In genomic region chr2:165563468-165564225, GRCh38 we compare ENCODE assay signal across 12 cellular contexts.
DNase-seq lines count a peak whose midpoint lies in the region; ATAC-seq and TF ChIP-seq lines count a peak whose summit lies in the region.
"Had no signal": no experiment of that assay in that cellular context is flagged by ENCODE, and none has a peak within 500 bp of the region (broad histone marks: within the 10 kb centered on the region; RNA-seq: fewer than 3 reads in every experiment).

No MANE protein-coding gene starts in this region.

- H3K27me3 Mint-ChIP-seq in nephron progenitor cell (ENCODE audit: low read depth, poor library complexity) = no peaks in the 10 kb centered on the region

- no peaks in the 10 kb centered on the region for H3K36me3 ChIP-seq in upper lobe of left lung
- H3K36me3 ChIP-seq: ascending aorta, upper lobe of right lung had no signal

- H3K4me1 Mint-ChIP-seq in nephron progenitor cell = peaks cover 55% of the 10 kb centered on the region

- H3K27me3 ChIP-seq in upper lobe of left lung = no peaks in the 10 kb centered on the region
- H3K27me3 ChIP-seq: ascending aorta, upper lobe of right lung had no signal

- no peaks in the 10 kb centered on the region for H3K36me3 Mint-ChIP-seq in nephron progenitor cell (ENCODE audit: low read depth)

- DNase-seq in NCI-H2081 (lab: John Stamatoyannopoulos, UW) (peak; percentile 52 to 71), NCI-H2081 treated with DMSO at 0.1 percent for 48 hours (lab: John Stamatoyannopoulos, UW) (no peak), SK-N-DZ (ENCODE audit: low spot score) (peak; percentile 13), nephron progenitor cell (no peak), CD1c-positive myeloid dendritic cell (ENCODE audit: extremely low spot score) (no peak), upper lobe of left lung (no peak)
- DNase-seq: NCI-H187, upper lobe of right lung had no signal

- H3K4me1 ChIP-seq in upper lobe of left lung = no peaks in the 10 kb centered on the region
- H3K4me1 ChIP-seq: ascending aorta, parathyroid adenoma, upper lobe of right lung had no signal

- TF ChIP-seq CTCF in nephron progenitor cell (IDR thresholded peaks at IDR 0.05) (peak; percentile 14), upper lobe of left lung (IDR thresholded peaks at IDR 0.05) (no peak)

- no peak overlapping the region for H3K27ac ChIP-seq in upper lobe of left lung
- H3K27ac ChIP-seq: ascending aorta, parathyroid adenoma, upper lobe of right lung had no signal

- H3K9me3 ChIP-seq in upper lobe of left lung = no peaks in the 10 kb centered on the region
- H3K9me3 ChIP-seq: ascending aorta, upper lobe of right lung had no signal

- WGBS in upper lobe of left lung, 2 donors = 91% methylated on average over 6 of the region's 6 CpGs

- H3K27ac Mint-ChIP-seq in nephron progenitor cell = no peak overlapping the region

- ATAC-seq in HG03060 (IDR thresholded peaks at IDR 0.05; ENCODE audit: low read depth, unreplicated experiment) (peak; percentile 49), HG03045 (IDR thresholded peaks at IDR 0.05; ENCODE audit: unreplicated experiment) (no peak), upper lobe of left lung (ENCODE audit: low FRiP score in 2 of 2) (no peak)
- ATAC-seq: upper lobe of right lung had no signal

- no peaks in the 10 kb centered on the region for H3K9me3 Mint-ChIP-seq in nephron progenitor cell

- TF ChIP-seq EP300 in upper lobe of left lung (IDR thresholded peaks at IDR 0.05) = no peak

- no peak for TF ChIP-seq POLR2A in upper lobe of left lung (IDR thresholded peaks at IDR 0.05)

- H3K4me3 ChIP-seq in upper lobe of left lung = no peak overlapping the region
- H3K4me3 ChIP-seq: ascending aorta, upper lobe of right lung had no signal

- H3K4me3 Mint-ChIP-seq in nephron progenitor cell = no peak overlapping the region

Comparison
In these comparisons a context has a peak if more than half of its experiments do, and no peak if none do; other contexts are left out.
1. DNase-seq: peak in NCI-H2081 (2 of 2) and SK-N-DZ (single experiment); none in NCI-H2081 treated with DMSO at 0.1 percent for 48 hours (single experiment), nephron progenitor cell (single experiment), CD1c-positive myeloid dendritic cell (single experiment) and upper lobe of left lung (0 of 2).